In the genomic region with DNA sequence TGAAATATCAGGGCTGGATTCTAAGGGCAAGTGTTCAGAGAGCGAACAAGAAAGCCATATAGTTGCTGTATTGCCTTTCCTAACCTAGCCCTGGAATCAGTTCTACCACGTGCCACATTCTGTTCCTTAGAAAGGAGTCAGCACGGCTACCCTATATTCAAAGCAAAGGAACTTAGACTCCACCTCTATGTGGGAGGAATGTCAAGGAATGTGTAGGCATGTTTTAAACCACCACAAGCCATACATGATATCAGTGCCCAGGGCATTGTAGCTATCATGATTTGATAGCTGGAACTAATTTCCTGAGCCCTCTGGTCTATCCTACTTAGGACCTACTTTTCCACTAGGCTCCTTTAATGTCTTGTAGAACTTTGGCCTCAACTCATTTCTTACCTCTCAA, we compare ENCODE assay signal across 17 cellular contexts. TPM values are rescaled to one million over a fixed set of nuclear protein-coding genes. Genes with fewer than 3 reads are reported as not detected.
DNase-seq lines count a peak whose midpoint lies in the region; ATAC-seq and TF ChIP-seq lines count a peak whose summit lies in the region.
"Had no signal": no experiment of that assay in that cellular context is flagged by ENCODE, and none has a peak within 500 bp of the region (broad histone marks: within the 10 kb centered on the region; RNA-seq: fewer than 3 reads in every experiment).

No MANE protein-coding gene starts in this region.

- no peaks in the 10 kb centered on the region for H3K9me3 Mint-ChIP-seq in CD4-positive, alpha-beta T cell
- H3K9me3 Mint-ChIP-seq in HFFc6: no peaks in the 10 kb centered on the region
- H3K9me3 Mint-ChIP-seq in activated naive CD8-positive, alpha-beta T cell treated with anti-CD3 and anti-CD28 coated beads for 36 hours: no peaks in the 10 kb centered on the region
- no peaks in the 10 kb centered on the region for H3K9me3 Mint-ChIP-seq in natural killer cell treated with Interleukin-12 subunit alpha and Interleukin-12 subunit beta and Interleukin-15 and Interleukin-18, amount 100 ng/mL, for 72 hours

- H3K27me3 ChIP-seq in CD4-positive, alpha-beta T cell (ENCODE audit: control insufficient read depth, insufficient read depth, low read length): no peaks in the 10 kb centered on the region
- H3K27me3 ChIP-seq: spleen, suprapubic skin had no signal

- CTCF ChIA-PET in CD4-positive, alpha-beta T cell (lab: Charles Lee): interaction anchor here (1.2 kb wide), 1 partner anchor 40 kb away, joined by 3 read pairs; no protein-coding TSS in a partner anchor

- H3K27me3 Mint-ChIP-seq in CD4-positive, alpha-beta T cell: no peaks in the 10 kb centered on the region
- peaks cover 1% of the 10 kb centered on the region; the same call in 1 of the 2 replicates for H3K27me3 Mint-ChIP-seq in HFFc6 (ENCODE audit: insufficient read depth)
- no peaks in the 10 kb centered on the region for H3K27me3 Mint-ChIP-seq in activated naive CD8-positive, alpha-beta T cell treated with anti-CD3 and anti-CD28 coated beads for 36 hours
- H3K27me3 Mint-ChIP-seq in natural killer cell treated with Interleukin-12 subunit alpha and Interleukin-12 subunit beta and Interleukin-15 and Interleukin-18, amount 100 ng/mL, for 72 hours: no peaks in the 10 kb centered on the region

- peaks cover 30% of the 10 kb centered on the region for H3K36me3 Mint-ChIP-seq in CD4-positive, alpha-beta T cell (ENCODE audit: low read depth)
- peaks cover under 1% of the 10 kb centered on the region; the same call in 1 of the 2 replicates for H3K36me3 Mint-ChIP-seq in HFFc6 (ENCODE audit: low read depth)
- peaks cover 19% of the 10 kb centered on the region for H3K36me3 Mint-ChIP-seq in activated naive CD8-positive, alpha-beta T cell treated with anti-CD3 and anti-CD28 coated beads for 36 hours
- H3K36me3 Mint-ChIP-seq in natural killer cell treated with Interleukin-12 subunit alpha and Interleukin-12 subunit beta and Interleukin-15 and Interleukin-18, amount 100 ng/mL, for 72 hours: peaks cover 2% of the 10 kb centered on the region

- H3K4me3 Mint-ChIP-seq in CD4-positive, alpha-beta T cell: peak overlapping the region; percentile 65
- H3K4me3 Mint-ChIP-seq in HFFc6: no peak overlapping the region
- no peak overlapping the region for H3K4me3 Mint-ChIP-seq in activated naive CD8-positive, alpha-beta T cell treated with anti-CD3 and anti-CD28 coated beads for 36 hours
- H3K4me3 Mint-ChIP-seq in natural killer cell treated with Interleukin-12 subunit alpha and Interleukin-12 subunit beta and Interleukin-15 and Interleukin-18, amount 100 ng/mL, for 72 hours: peak overlapping the region; percentile 38

- intact Hi-C loops in CD4-positive, alpha-beta T cell (cut with DNase I, micrococcal nuclease): loop anchor here (5.0 to 10.0 kb wide), 4 partner anchors 63 to 983 kb away; partner anchors contain the start of gene FBXO7 (in 1 of the 2)

- H3K4me1 Mint-ChIP-seq in CD4-positive, alpha-beta T cell (ENCODE audit: low read depth): peaks cover 59% of the 10 kb centered on the region
- H3K4me1 Mint-ChIP-seq in HFFc6 (ENCODE audit: low read depth): peaks cover 34% of the 10 kb centered on the region
- peaks cover 34% of the 10 kb centered on the region for H3K4me1 Mint-ChIP-seq in activated naive CD8-positive, alpha-beta T cell treated with anti-CD3 and anti-CD28 coated beads for 36 hours
- H3K4me1 Mint-ChIP-seq in natural killer cell treated with Interleukin-12 subunit alpha and Interleukin-12 subunit beta and Interleukin-15 and Interleukin-18, amount 100 ng/mL, for 72 hours (ENCODE audit: low read depth in 2 of 2): peaks cover 27 to 28% of the 10 kb centered on the region in 2 donors

- peak overlapping the region; percentile 92 for H3K27ac ChIP-seq in CD4-positive, alpha-beta T cell (ENCODE audit: low read depth, low read length)
- H3K27ac ChIP-seq in substantia nigra (ENCODE audit: low read depth, low read length, poor library complexity, severe bottlenecking): no peak overlapping the region
- H3K27ac ChIP-seq: parathyroid adenoma, suprapubic skin had no signal

- peak overlapping the region; percentile 97 for H3K27ac Mint-ChIP-seq in CD4-positive, alpha-beta T cell
- peak overlapping the region; percentile 54; the same call in 1 of the 2 replicates for H3K27ac Mint-ChIP-seq in HFFc6
- H3K27ac Mint-ChIP-seq in activated naive CD8-positive, alpha-beta T cell treated with anti-CD3 and anti-CD28 coated beads for 36 hours: peak overlapping the region; percentile 34
- peak overlapping the region; percentile 91 to 94 for H3K27ac Mint-ChIP-seq in natural killer cell treated with Interleukin-12 subunit alpha and Interleukin-12 subunit beta and Interleukin-15 and Interleukin-18, amount 100 ng/mL, for 72 hours

- no peak for ATAC-seq in CD4-positive, alpha-beta T cell (ENCODE audit: poor library complexity)
- ATAC-seq in natural killer cell treated with Interleukin-12 subunit alpha and Interleukin-12 subunit beta and Interleukin-15 and Interleukin-18, amount 100 ng/mL, for 72 hours: no peak
- ATAC-seq in HG02973 (IDR thresholded peaks at IDR 0.05; ENCODE audit: unreplicated experiment): no peak
- ATAC-seq: HCT116 had no signal

- H3K9me3 ChIP-seq in CD4-positive, alpha-beta T cell (ENCODE audit: control insufficient read depth, low read length): no peaks in the 10 kb centered on the region
- H3K9me3 ChIP-seq: spleen, suprapubic skin had no signal

- no peak for TF ChIP-seq CTCF in CD4-positive, alpha-beta T cell (IDR thresholded peaks at IDR 0.05)
- TF ChIP-seq CTCF in HFFc6 (IDR thresholded peaks at IDR 0.05): no peak

- POLR2A ChIA-PET in CD4-positive, alpha-beta T cell (lab: Charles Lee): interaction anchor here (0.9 kb wide), 1 partner anchor 94 kb away, joined by 3 read pairs; no protein-coding TSS in a partner anchor

- no peak for DNase-seq in CD4-positive, alpha-beta T cell
- DNase-seq in HFFc6: no peak
- no peak for DNase-seq in activated naive CD8-positive, alpha-beta T cell treated with anti-CD3 and anti-CD28 coated beads for 36 hours
- no peak for DNase-seq in natural killer cell treated with Interleukin-12 subunit alpha and Interleukin-12 subunit beta and Interleukin-15 and Interleukin-18, amount 100 ng/mL, for 72 hours (ENCODE audit: low spot score)
- no peak for DNase-seq in stimulated activated CD4-positive, alpha-beta T cell treated with anti-CD3 and anti-CD28 coated beads, Interleukin-2, amount 100 ng/mL, for 24 hours
- DNase-seq in NCI-H748 (lab: John Stamatoyannopoulos, UW; ENCODE audit: unreplicated experiment): no peak
- no peak for DNase-seq in substantia nigra (lab: John Stamatoyannopoulos, UW)
- DNase-seq: amniotic stem cell; KG1; NCI-H2171 treated with DMSO at 0.1 percent for 48 hours; NK-92 treated with Interleukin-12 subunit alpha and Interleukin-12 subunit beta, amount 100 ng/mL, for 24 hours; Right ventricle myocardium superior; spleen had no signal

RNA-seq across cellular contexts. Expression of gene EIF4ENIF1, which starts 2.5 kb away (rescaled TPM):
- 10 to 100 TPM in 1 of 2 experiments, 1 to 10 TPM in 1; 9.4 to 10.6 TPM for total RNA-seq in CD4-positive, alpha-beta T cell
- 10 to 100 TPM; 23.7 to 27.3 (median 25.5) TPM for total RNA-seq in HFFc6 (2021; fragmentation: NEBNext Ultra II Directional; extraction: Animal tissue kit (Norgen Biotek cat#: 25700))
- 10 to 100 TPM; 31.3 to 38.8 TPM for total RNA-seq in activated naive CD8-positive, alpha-beta T cell treated with anti-CD3 and anti-CD28 coated beads for 36 hours
- 100 to 1,000 TPM in 1 of 2 donors, 10 to 100 TPM in 1; 83.4 to 107 TPM for total RNA-seq in natural killer cell treated with Interleukin-12 subunit alpha and Interleukin-12 subunit beta and Interleukin-15 and Interleukin-18, amount 100 ng/mL, for 72 hours

RNA-seq across cellular contexts. Expression of gene SFI1, which starts 4.2 kb away (rescaled TPM):
- total RNA-seq in CD4-positive, alpha-beta T cell: 100 to 1,000 TPM; 281 to 291 TPM
- 10 to 100 TPM in 5 of 6 experiments, 1 to 10 TPM in 1; 8.3 to 12.1 (median 11.3) TPM for total RNA-seq in HFFc6 (2021; fragmentation: NEBNext Ultra II Directional; extraction: Animal tissue kit (Norgen Biotek cat#: 25700))
- total RNA-seq in activated naive CD8-positive, alpha-beta T cell treated with anti-CD3 and anti-CD28 coated beads for 36 hours: 100 to 1,000 TPM; 110 to 122 TPM
- 100 to 1,000 TPM; 213 to 332 TPM for total RNA-seq in natural killer cell treated with Interleukin-12 subunit alpha and Interleukin-12 subunit beta and Interleukin-15 and Interleukin-18, amount 100 ng/mL, for 72 hours

Comparison
In these comparisons a context has a peak if more than half of its experiments do, and no peak if none do; other contexts are left out.
1. H3K27ac Mint-ChIP-seq: peak in every context shown above with its lines; median percentile 97 in CD4-positive, alpha-beta T cell; 92 in natural killer cell treated with Interleukin-12 subunit alpha and Interleukin-12 subunit beta and Interleukin-15 and Interleukin-18, amount 100 ng/mL, for 72 hours; 54 in HFFc6; 34 in activated naive CD8-positive, alpha-beta T cell treated with anti-CD3 and anti-CD28 coated beads for 36 hours.
2. H3K4me3 Mint-ChIP-seq: peak in CD4-positive, alpha-beta T cell (single experiment) and natural killer cell treated with Interleukin-12 subunit alpha and Interleukin-12 subunit beta and Interleukin-15 and Interleukin-18, amount 100 ng/mL, for 72 hours (single experiment); none in HFFc6 (single experiment) and activated naive CD8-positive, alpha-beta T cell treated with anti-CD3 and anti-CD28 coated beads for 36 hours (single experiment).
3. RNA of gene SFI1, which starts 4.2 kb away (total RNA-seq): 213 to 332 TPM in natural killer cell treated with Interleukin-12 subunit alpha and Interleukin-12 subunit beta and Interleukin-15 and Interleukin-18, amount 100 ng/mL, for 72 hours, 281 to 291 TPM in CD4-positive, alpha-beta T cell and 110 to 122 TPM in activated naive CD8-positive, alpha-beta T cell treated with anti-CD3 and anti-CD28 coated beads for 36 hours; 8.3 to 12.1 TPM in HFFc6; every median in the first group is over 4 times any median in the second.